1 cellular context compared by ENCODE assay signal in the genomic region with DNA sequence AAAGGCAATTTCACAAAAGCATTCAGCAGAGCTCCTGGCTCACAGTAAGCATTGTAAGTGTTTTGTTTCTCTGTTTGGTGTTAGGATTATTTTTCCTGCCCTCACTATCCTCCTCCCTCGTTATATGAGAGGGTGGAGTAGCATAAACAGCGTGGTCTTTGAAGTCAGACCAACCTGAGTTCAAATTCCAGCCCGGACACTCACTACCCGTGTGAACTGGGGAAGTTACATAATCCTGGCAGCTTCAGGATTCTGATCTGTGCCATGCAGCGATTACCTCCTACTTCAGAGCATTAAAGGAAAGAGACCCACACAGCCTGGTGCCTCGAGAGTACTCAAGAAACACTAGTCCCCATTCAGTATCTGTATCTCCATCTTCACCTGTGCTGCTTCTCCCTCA.
A peak's percentile ranks its signal among the peaks of the same experiment; 100 is the strongest.
TF ChIP-seq lines count a peak whose summit lies in the region.

No MANE protein-coding gene starts in this region.

TF ChIP-seq in HepG2, 621 proteins besides CTCF, POLR2A, EP300 and RAD21 (continued from another document and continues in another):
- TF ChIP-seq, protein P1, sequence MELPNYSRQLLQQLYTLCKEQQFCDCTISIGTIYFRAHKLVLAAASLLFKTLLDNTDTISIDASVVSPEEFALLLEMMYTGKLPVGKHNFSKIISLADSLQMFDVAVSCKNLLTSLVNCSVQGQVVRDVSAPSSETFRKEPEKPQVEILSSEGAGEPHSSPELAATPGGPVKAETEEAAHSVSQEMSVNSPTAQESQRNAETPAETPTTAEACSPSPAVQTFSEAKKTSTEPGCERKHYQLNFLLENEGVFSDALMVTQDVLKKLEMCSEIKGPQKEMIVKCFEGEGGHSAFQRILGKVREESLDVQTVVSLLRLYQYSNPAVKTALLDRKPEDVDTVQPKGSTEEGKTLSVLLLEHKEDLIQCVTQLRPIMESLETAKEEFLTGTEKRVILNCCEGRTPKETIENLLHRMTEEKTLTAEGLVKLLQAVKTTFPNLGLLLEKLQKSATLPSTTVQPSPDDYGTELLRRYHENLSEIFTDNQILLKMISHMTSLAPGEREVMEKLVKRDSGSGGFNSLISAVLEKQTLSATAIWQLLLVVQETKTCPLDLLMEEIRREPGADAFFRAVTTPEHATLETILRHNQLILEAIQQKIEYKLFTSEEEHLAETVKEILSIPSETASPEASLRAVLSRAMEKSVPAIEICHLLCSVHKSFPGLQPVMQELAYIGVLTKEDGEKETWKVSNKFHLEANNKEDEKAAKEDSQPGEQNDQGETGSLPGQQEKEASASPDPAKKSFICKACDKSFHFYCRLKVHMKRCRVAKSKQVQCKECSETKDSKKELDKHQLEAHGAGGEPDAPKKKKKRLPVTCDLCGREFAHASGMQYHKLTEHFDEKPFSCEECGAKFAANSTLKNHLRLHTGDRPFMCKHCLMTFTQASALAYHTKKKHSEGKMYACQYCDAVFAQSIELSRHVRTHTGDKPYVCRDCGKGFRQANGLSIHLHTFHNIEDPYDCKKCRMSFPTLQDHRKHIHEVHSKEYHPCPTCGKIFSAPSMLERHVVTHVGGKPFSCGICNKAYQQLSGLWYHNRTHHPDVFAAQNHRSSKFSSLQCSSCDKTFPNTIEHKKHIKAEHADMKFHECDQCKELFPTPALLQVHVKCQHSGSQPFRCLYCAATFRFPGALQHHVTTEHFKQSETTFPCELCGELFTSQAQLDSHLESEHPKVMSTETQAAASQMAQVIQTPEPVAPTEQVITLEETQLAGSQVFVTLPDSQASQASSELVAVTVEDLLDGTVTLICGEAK (IDR thresholded peaks at IDR 0.05): no peak
- TF ChIP-seq, protein P1 (CRISPR knock-in tag; IDR thresholded peaks at IDR 0.05): 0 out of 2 replicates have a peak, but pooled peaks have one; percentile 9
- no peak for TF ChIP-seq ZNF10 (CRISPR knock-in tag; IDR thresholded peaks at IDR 0.05; ENCODE audit: borderline replicate concordance, low read depth)
- no peak for TF ChIP-seq ZNF274 (CRISPR knock-in tag; IDR thresholded peaks at IDR 0.05)
- TF ChIP-seq GPBP1L1 (CRISPR knock-in tag; IDR thresholded peaks at IDR 0.05): no peak
- no peak for TF ChIP-seq ZNF672 (CRISPR knock-in tag; IDR thresholded peaks at IDR 0.05)
- peak; percentile 82 for TF ChIP-seq SIX4 (CRISPR knock-in tag; IDR thresholded peaks at IDR 0.05)
- no peak for TF ChIP-seq ZNF781 (CRISPR knock-in tag; IDR thresholded peaks at IDR 0.05; ENCODE audit: borderline replicate concordance, not compliant biosample characterization)
- no peak for TF ChIP-seq GTF2F1 (IDR thresholded peaks at IDR 0.05; ENCODE audit: low read length)
- no peak for TF ChIP-seq ZFP37 (CRISPR knock-in tag; IDR thresholded peaks at IDR 0.05; ENCODE audit: borderline replicate concordance)
- no peak for TF ChIP-seq ZBTB44 (CRISPR knock-in tag; IDR thresholded peaks at IDR 0.05)
- TF ChIP-seq CCDC6 (CRISPR knock-in tag; IDR thresholded peaks at IDR 0.05): no peak
- TF ChIP-seq, protein P2, sequence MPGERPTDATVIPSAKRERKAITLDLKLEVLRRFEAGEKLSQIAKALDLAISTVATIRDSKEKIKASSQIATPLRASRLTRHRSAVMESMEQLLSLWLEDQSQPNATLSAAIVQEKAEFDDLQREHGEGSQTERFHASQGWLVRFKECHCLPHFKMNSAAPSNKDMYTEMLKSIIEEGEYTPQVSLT (CRISPR knock-in tag; IDR thresholded peaks at IDR 0.05; ENCODE audit: borderline replicate concordance, low read depth): no peak
- TF ChIP-seq YEATS2 (CRISPR knock-in tag; IDR thresholded peaks at IDR 0.05; ENCODE audit: borderline replicate concordance): no peak
- TF ChIP-seq TRIM22 (IDR thresholded peaks at IDR 0.05): no peak
- no peak for TF ChIP-seq PREB (CRISPR knock-in tag; IDR thresholded peaks at IDR 0.05)
- no peak for TF ChIP-seq E2F2 (CRISPR knock-in tag; IDR thresholded peaks at IDR 0.05; ENCODE audit: borderline replicate concordance)
- no peak for TF ChIP-seq ZBED4 (CRISPR knock-in tag; IDR thresholded peaks at IDR 0.05; ENCODE audit: borderline replicate concordance)
- 0 out of 2 replicates have a peak, but pooled peaks have one; percentile 39 for TF ChIP-seq SAP130 (CRISPR knock-in tag; IDR thresholded peaks at IDR 0.05; ENCODE audit: low read depth)
- TF ChIP-seq ZNF674 (CRISPR knock-in tag; IDR thresholded peaks at IDR 0.05; ENCODE audit: low read depth): no peak
- TF ChIP-seq ZNF503 (CRISPR knock-in tag; IDR thresholded peaks at IDR 0.05): peak; percentile 74
- TF ChIP-seq SSRP1 (CRISPR knock-in tag; IDR thresholded peaks at IDR 0.05): no peak
- no peak for TF ChIP-seq SRY (CRISPR knock-in tag; IDR thresholded peaks at IDR 0.05)
- TF ChIP-seq NFYC (CRISPR knock-in tag; IDR thresholded peaks at IDR 0.05): no peak
- TF ChIP-seq, protein P3, sequence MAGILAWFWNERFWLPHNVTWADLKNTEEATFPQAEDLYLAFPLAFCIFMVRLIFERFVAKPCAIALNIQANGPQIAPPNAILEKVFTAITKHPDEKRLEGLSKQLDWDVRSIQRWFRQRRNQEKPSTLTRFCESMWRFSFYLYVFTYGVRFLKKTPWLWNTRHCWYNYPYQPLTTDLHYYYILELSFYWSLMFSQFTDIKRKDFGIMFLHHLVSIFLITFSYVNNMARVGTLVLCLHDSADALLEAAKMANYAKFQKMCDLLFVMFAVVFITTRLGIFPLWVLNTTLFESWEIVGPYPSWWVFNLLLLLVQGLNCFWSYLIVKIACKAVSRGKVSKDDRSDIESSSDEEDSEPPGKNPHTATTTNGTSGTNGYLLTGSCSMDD (CRISPR knock-in tag; IDR thresholded peaks at IDR 0.05): no peak
